ENCODE assay signal across 18 cellular contexts in the genomic region with DNA sequence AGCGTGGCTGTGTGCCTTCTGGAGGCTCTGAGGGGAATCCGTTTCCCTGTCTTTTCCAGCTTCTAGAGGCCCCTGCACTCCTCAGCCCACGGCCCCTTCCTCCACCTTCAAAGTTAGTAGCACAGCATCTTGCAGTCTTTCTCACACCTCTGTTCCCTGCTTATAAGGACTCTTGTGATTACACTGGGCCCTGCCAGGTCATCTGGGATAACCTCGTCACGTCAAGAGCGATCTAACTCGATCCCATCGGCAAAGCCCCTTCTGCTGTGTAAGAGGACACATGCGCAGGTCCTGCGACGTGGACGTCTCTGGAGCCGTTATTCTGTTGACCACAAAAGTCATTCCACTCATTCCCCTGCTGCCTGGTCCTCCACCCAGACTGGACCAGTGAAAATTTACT.
DNase-seq lines count a peak whose midpoint lies in the region; FAIRE-seq and TF ChIP-seq lines count a peak whose summit lies in the region.
"Had no signal": no experiment of that assay in that cellular context is flagged by ENCODE, and none has a peak within 500 bp of the region (broad histone marks: within the 10 kb centered on the region; RNA-seq: fewer than 3 reads in every experiment).

No MANE protein-coding gene starts in this region.

- no peaks in the 10 kb centered on the region for H3K36me3 ChIP-seq in Karpas-422 (ENCODE audit: insufficient read depth, low read length)
- H3K36me3 ChIP-seq in SU-DHL-6 (ENCODE audit: low read length), result no peaks in the 10 kb centered on the region
- no peaks in the 10 kb centered on the region for H3K36me3 ChIP-seq in neural progenitor cell
- H3K36me3 ChIP-seq in small intestine (ENCODE audit: control insufficient read depth in 2 of 2, insufficient read depth in 2 of 2, low read length in 2 of 2), result no peaks in the 10 kb centered on the region
- H3K36me3 ChIP-seq: HAP-1 had no signal

- H3F3A ChIP-seq in SU-DHL-6 (ENCODE audit: insufficient read depth), result no peaks in the 10 kb centered on the region
- no peaks in the 10 kb centered on the region for H3F3A ChIP-seq in neural progenitor cell (ENCODE audit: low read depth)

- H3K4me2 ChIP-seq in Karpas-422 (ENCODE audit: low read depth, low read length, poor library complexity, severe bottlenecking) (peak overlapping the region; percentile 40), SU-DHL-6 (ENCODE audit: low read depth, low read length, poor library complexity, severe bottlenecking) (no peak overlapping the region), neural progenitor cell (no peak overlapping the region)

- H3K4me1 ChIP-seq in Karpas-422 (ENCODE audit: low read length), result peaks cover 12% of the 10 kb centered on the region
- H3K4me1 ChIP-seq in neural progenitor cell, result peaks cover 21% of the 10 kb centered on the region
- H3K4me1 ChIP-seq in small intestine (ENCODE audit: control insufficient read depth in 2 of 2, insufficient read depth in 1 of 2, low read depth in 1 of 2, low read length in 1 of 2), result no peaks in the 10 kb centered on the region
- H3K4me1 ChIP-seq: HAP-1 had no signal

- H3K9me2 ChIP-seq in Karpas-422 (replicated peaks; ENCODE audit: insufficient read depth, low read length) (no peaks in the 10 kb centered on the region), SU-DHL-6 (replicated peaks; ENCODE audit: insufficient read depth, low read length) (no peaks in the 10 kb centered on the region)

- peak overlapping the region; percentile 94; the same call in 1 of the 2 replicates for H2AFZ ChIP-seq in Karpas-422 (ENCODE audit: low read length)
- peak overlapping the region; percentile 97 for H2AFZ ChIP-seq in SU-DHL-6 (ENCODE audit: low read depth, low read length, severe bottlenecking)
- no peak overlapping the region for H2AFZ ChIP-seq in neural progenitor cell (replicated peaks)

- no peaks in the 10 kb centered on the region for H3K36me3 Mint-ChIP-seq in neural progenitor cell
- H3K36me3 Mint-ChIP-seq: CD4-positive, alpha-beta memory T cell had no signal

- peak overlapping the region; percentile 32 for H3K27ac Mint-ChIP-seq in neural progenitor cell
- H3K27ac Mint-ChIP-seq: CD4-positive, alpha-beta memory T cell had no signal

- no peak overlapping the region for H3K4me3 Mint-ChIP-seq in neural progenitor cell
- H3K4me3 Mint-ChIP-seq: CD4-positive, alpha-beta memory T cell had no signal

- 80 to 82% (median 80%) methylated on average over 13 of the region's 13 CpGs for WGBS in small intestine, 3 donors

- no peak overlapping the region for H3K4me3 ChIP-seq in Karpas-422 (ENCODE audit: low read length)
- H3K4me3 ChIP-seq in SU-DHL-6 (ENCODE audit: insufficient read depth, low read length, poor library complexity, severe bottlenecking), result no peak overlapping the region
- no peak overlapping the region for H3K4me3 ChIP-seq in neural progenitor cell
- no peak overlapping the region for H3K4me3 ChIP-seq in small intestine (ENCODE audit: low read depth in 1 of 2, low read length in 2 of 2)
- H3K4me3 ChIP-seq: HAP-1 had no signal

- H4K20me1 ChIP-seq in Karpas-422 (ENCODE audit: insufficient read depth, low read depth, low read length) (no peaks in the 10 kb centered on the region), SU-DHL-6 (ENCODE audit: low read depth, low read length) (no peaks in the 10 kb centered on the region), neural progenitor cell (ENCODE audit: low read depth) (no peaks in the 10 kb centered on the region)

- no peak overlapping the region for H3K9ac ChIP-seq in Karpas-422 (ENCODE audit: low read length)
- no peak overlapping the region for H3K9ac ChIP-seq in SU-DHL-6 (ENCODE audit: low read length)
- H3K9ac ChIP-seq in neural progenitor cell, result no peak overlapping the region

- no peak for FAIRE-seq in small intestine (lab: Jason Lieb, UNC)
- FAIRE-seq: GM19239, H54 had no signal

- H3K9me3 Mint-ChIP-seq in neural progenitor cell, result no peaks in the 10 kb centered on the region

- H3K27ac ChIP-seq in Karpas-422 (ENCODE audit: low read length) (no peak overlapping the region), SU-DHL-6 (ENCODE audit: low read depth, low read length) (no peak overlapping the region), neural progenitor cell (no peak overlapping the region), substantia nigra (ENCODE audit: low read depth, low read length, poor library complexity, severe bottlenecking) (no peak overlapping the region), small intestine (ENCODE audit: low read depth in 1 of 2, low read length in 1 of 2) (no peak overlapping the region)

- no peak for TF ChIP-seq CTCF in SU-DHL-6 (IDR thresholded peaks at IDR 0.05; ENCODE audit: insufficient read depth, low read length, poor library complexity, severe bottlenecking)
- no peak for TF ChIP-seq CTCF in neural progenitor cell (IDR thresholded peaks at IDR 0.05)

- no peaks in the 10 kb centered on the region for H3K9me3 ChIP-seq in Karpas-422 (ENCODE audit: low read length)
- no peaks in the 10 kb centered on the region for H3K9me3 ChIP-seq in SU-DHL-6 (ENCODE audit: insufficient read depth, low read length)
- H3K9me3 ChIP-seq in neural progenitor cell (ENCODE audit: low read depth), result no peaks in the 10 kb centered on the region
- H3K9me3 ChIP-seq in small intestine (ENCODE audit: control insufficient read depth, low read depth), result no peaks in the 10 kb centered on the region
- H3K9me3 ChIP-seq: HAP-1 had no signal

- DNase-seq in Karpas-422 (no peak), neural progenitor cell (ENCODE audit: low spot score) (no peak), mesenteric fat pad (ENCODE audit: low spot score) (no peak), substantia nigra (lab: John Stamatoyannopoulos, UW) (no peak), cerebellar cortex (ENCODE audit: low spot score) (no peak), small intestine (no peak)
- DNase-seq: C1 segment of cervical spinal cord; Calu3; CD4-positive, alpha-beta memory T cell; COR-L47; DMS53; DMS79 treated with DMSO at 0.1 percent for 48 hours; GF-D8; GOT3 had no signal

- H3K27me3 Mint-ChIP-seq in neural progenitor cell (ENCODE audit: insufficient read depth, low read depth), result peaks cover 6% of the 10 kb centered on the region

- peaks cover 20% of the 10 kb centered on the region for H3K4me1 Mint-ChIP-seq in neural progenitor cell
- H3K4me1 Mint-ChIP-seq: CD4-positive, alpha-beta memory T cell had no signal

- no peaks in the 10 kb centered on the region for H3K27me3 ChIP-seq in Karpas-422 (ENCODE audit: low read length)
- H3K27me3 ChIP-seq in SU-DHL-6 (ENCODE audit: low read length), result no peaks in the 10 kb centered on the region
- H3K27me3 ChIP-seq in neural progenitor cell, result no peaks in the 10 kb centered on the region
- H3K27me3 ChIP-seq in small intestine (ENCODE audit: control insufficient read depth in 2 of 2, insufficient read depth in 2 of 2, low read length in 2 of 2), result no peaks in the 10 kb centered on the region

- H3K79me2 ChIP-seq in Karpas-422 (ENCODE audit: low read length) (no peaks in the 10 kb centered on the region), SU-DHL-6 (ENCODE audit: insufficient read depth, low read length) (no peaks in the 10 kb centered on the region), neural progenitor cell (ENCODE audit: low read depth) (no peaks in the 10 kb centered on the region)
